1 cellular context compared by ENCODE assay signal in the genomic region with DNA sequence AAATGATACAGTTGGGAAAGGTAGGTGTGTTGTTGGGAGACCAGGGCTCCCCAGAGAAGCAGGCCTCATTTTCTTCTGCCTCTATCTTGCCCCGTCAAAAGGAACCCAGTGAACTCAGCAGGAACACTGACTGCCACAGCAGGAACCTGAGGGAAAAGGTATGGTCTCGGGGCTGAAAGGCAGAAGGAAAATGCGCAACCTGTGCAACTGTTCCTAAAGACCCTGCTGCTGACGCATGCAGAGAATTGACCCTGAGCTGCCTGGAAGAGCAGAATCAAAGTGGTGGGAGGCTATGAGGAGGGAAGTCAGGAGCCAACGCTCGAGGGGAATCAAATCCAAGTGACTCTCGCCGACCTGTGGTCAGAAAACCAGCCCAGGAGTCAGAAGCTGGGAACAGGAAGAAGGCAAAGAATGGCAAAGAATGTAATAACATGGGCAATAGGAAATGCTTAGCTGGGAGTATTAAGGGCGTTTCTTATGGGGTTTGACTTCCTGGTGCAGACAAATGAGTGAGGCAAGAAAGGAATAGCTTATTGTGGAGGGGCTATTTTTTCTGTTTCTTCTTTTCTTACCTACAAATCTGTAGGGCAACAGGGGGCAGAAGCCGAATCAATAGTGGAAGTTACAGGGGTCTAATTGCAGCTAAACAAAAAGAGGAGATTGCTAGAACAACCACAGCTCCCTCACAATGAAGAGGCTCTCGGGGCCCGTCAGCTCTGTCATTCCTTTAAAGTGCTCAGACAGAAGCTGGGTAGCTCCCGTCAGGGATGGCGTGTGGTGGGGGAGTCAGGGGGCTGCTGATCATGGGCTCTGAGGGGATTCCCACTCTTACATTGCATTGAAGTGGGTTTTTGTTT.
TF ChIP-seq lines count a peak whose summit lies in the region.

No MANE protein-coding gene starts in this region.

TF ChIP-seq in SK-N-SH treated with all-trans-retinoic acid at 6 μM for 48 hours, 23 proteins besides CTCF, POLR2A, EP300 and RAD21 (continued from another document):
- no peak for TF ChIP-seq TSHZ2 (CRISPR knock-in tag; IDR thresholded peaks at IDR 0.05)
